Comparison of ENCODE assay signal across 19 cellular contexts in the genomic region with DNA sequence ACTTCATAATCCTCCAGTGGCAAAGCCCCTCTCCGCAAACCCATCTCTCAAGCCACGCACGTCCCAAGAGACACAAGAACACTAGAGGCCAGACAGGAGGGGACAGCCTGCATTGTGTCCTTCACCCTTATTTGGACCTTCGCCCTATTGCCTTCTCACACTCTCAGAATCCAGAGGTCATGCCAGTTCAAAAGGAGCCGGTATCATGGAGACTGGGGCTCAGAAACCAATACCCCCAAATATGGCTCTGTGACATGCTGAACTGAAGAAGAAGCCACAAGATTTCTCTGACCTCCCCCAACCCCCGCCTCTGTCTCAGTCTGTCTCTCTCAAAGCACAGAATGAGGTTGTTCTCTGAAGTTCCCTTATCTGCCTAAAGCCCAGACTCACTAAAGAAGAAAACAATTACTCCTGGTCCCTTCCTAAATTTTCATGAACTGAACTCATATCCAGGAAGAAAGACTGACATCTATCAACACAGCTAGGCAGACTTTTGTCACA. TPM values are rescaled to one million over a fixed set of nuclear protein-coding genes. Genes with fewer than 3 reads are reported as not detected.
DNase-seq lines count a peak whose midpoint lies in the region; ATAC-seq, FAIRE-seq and TF ChIP-seq lines count a peak whose summit lies in the region.
"Had no signal": no experiment of that assay in that cellular context is flagged by ENCODE, and none has a peak within 500 bp of the region (broad histone marks: within the 10 kb centered on the region; RNA-seq: fewer than 3 reads in every experiment).

No MANE protein-coding gene starts in this region.

- no peak overlapping the region for H3K4me3 ChIP-seq in pancreas
- H3K4me3 ChIP-seq: cardiac muscle cell, PC-9, thyroid gland had no signal

- intact Hi-C loops in pancreas (cut with DNase I): no loop called here

- no peak for FAIRE-seq in pancreas (lab: Jason Lieb, UNC)

- H3K36me3 ChIP-seq in pancreas: no peaks in the 10 kb centered on the region
- H3K36me3 ChIP-seq: cardiac muscle cell, thyroid gland had no signal

- no peak overlapping the region for H3K27ac ChIP-seq in pancreas
- H3K27ac ChIP-seq: cardiac muscle cell, PC-9, thyroid gland, VCaP had no signal

- H3K27ac Mint-ChIP-seq in activated T-cell treated with anti-CD3 and anti-CD28 coated beads, Interleukin-2, amount 50 U/mL, for 24 hours: peak overlapping the region; percentile 0
- H3K27ac Mint-ChIP-seq in activated naive CD8-positive, alpha-beta T cell: peak overlapping the region; percentile 99
- H3K27ac Mint-ChIP-seq in stimulated activated effector memory CD8-positive, alpha-beta T cell treated with anti-CD3 and anti-CD28 coated beads, Interleukin-12 subunit alpha, Interleukin-12 subunit beta, amount 100 ng/mL, for 72 hours: peak overlapping the region; percentile 58

- no peaks in the 10 kb centered on the region for H3K4me1 ChIP-seq in pancreas
- H3K4me1 ChIP-seq: thyroid gland had no signal

- no peak for TF ChIP-seq CTCF in pancreas (IDR thresholded peaks at IDR 0.05)

- H3K9me3 ChIP-seq in pancreas: no peaks in the 10 kb centered on the region
- H3K9me3 ChIP-seq: thyroid gland had no signal

- WGBS in pancreas, 2 donors: 77 to 83% methylated on average over 6 of the region's 6 CpGs

- no peaks in the 10 kb centered on the region for H3K36me3 Mint-ChIP-seq in activated T-cell treated with anti-CD3 and anti-CD28 coated beads, Interleukin-2, amount 50 U/mL, for 24 hours (ENCODE audit: low read depth)
- no peaks in the 10 kb centered on the region for H3K36me3 Mint-ChIP-seq in activated naive CD8-positive, alpha-beta T cell
- peaks cover 29% of the 10 kb centered on the region for H3K36me3 Mint-ChIP-seq in stimulated activated effector memory CD8-positive, alpha-beta T cell treated with anti-CD3 and anti-CD28 coated beads, Interleukin-12 subunit alpha, Interleukin-12 subunit beta, amount 100 ng/mL, for 72 hours

- ATAC-seq in HG02870 (IDR thresholded peaks at IDR 0.05; ENCODE audit: unreplicated experiment) (peak; percentile 31), pancreas (no peak)
- ATAC-seq in stimulated activated effector memory CD8-positive, alpha-beta T cell treated with anti-CD3 and anti-CD28 coated beads, Interleukin-12 subunit alpha, Interleukin-12 subunit beta, amount 100 ng/mL, for 72 hours: no peak
- ATAC-seq: naive thymus-derived CD4-positive, alpha-beta T cell had no signal

- H3K4me1 Mint-ChIP-seq in activated T-cell treated with anti-CD3 and anti-CD28 coated beads, Interleukin-2, amount 50 U/mL, for 24 hours (ENCODE audit: low read depth): peaks cover 79% of the 10 kb centered on the region
- H3K4me1 Mint-ChIP-seq in activated naive CD8-positive, alpha-beta T cell (ENCODE audit: low read depth): peaks cover 71% of the 10 kb centered on the region
- peaks cover 68% of the 10 kb centered on the region for H3K4me1 Mint-ChIP-seq in stimulated activated effector memory CD8-positive, alpha-beta T cell treated with anti-CD3 and anti-CD28 coated beads, Interleukin-12 subunit alpha, Interleukin-12 subunit beta, amount 100 ng/mL, for 72 hours

- H3K27me3 Mint-ChIP-seq in activated T-cell treated with anti-CD3 and anti-CD28 coated beads, Interleukin-2, amount 50 U/mL, for 24 hours: peaks cover 10% of the 10 kb centered on the region
- no peaks in the 10 kb centered on the region for H3K27me3 Mint-ChIP-seq in activated naive CD8-positive, alpha-beta T cell

- no peak for DNase-seq in activated T-cell treated with anti-CD3 and anti-CD28 coated beads, Interleukin-2, amount 50 U/mL, for 24 hours
- no peak for DNase-seq in activated T-cell treated with anti-CD3 and anti-CD28 coated beads, Interleukin-2, amount 50 U/mL, for 48 hours
- no peak for DNase-seq in stimulated activated effector memory CD8-positive, alpha-beta T cell treated with anti-CD3 and anti-CD28 coated beads, Interleukin-12 subunit alpha, Interleukin-12 subunit beta, amount 100 ng/mL, for 72 hours (ENCODE audit: low spot score in 2 of 2)
- DNase-seq in pancreas: no peak
- no peak for DNase-seq in NCI-H1417 treated with DMSO at 0.1 percent for 48 hours (lab: John Stamatoyannopoulos, UW)
- no peak for DNase-seq in NCI-H2227 treated with DMSO at 0.1 percent for 48 hours (lab: John Stamatoyannopoulos, UW)
- DNase-seq: Calu3; Karpas-422; naive thymus-derived CD4-positive, alpha-beta T cell; NCI-H1694; NCI-H510A treated with DMSO at 0.1 percent for 48 hours; PC-9; thyroid gland had no signal

- no peak overlapping the region for H3K4me3 Mint-ChIP-seq in activated T-cell treated with anti-CD3 and anti-CD28 coated beads, Interleukin-2, amount 50 U/mL, for 24 hours
- no peak overlapping the region for H3K4me3 Mint-ChIP-seq in activated naive CD8-positive, alpha-beta T cell
- H3K4me3 Mint-ChIP-seq in stimulated activated effector memory CD8-positive, alpha-beta T cell treated with anti-CD3 and anti-CD28 coated beads, Interleukin-12 subunit alpha, Interleukin-12 subunit beta, amount 100 ng/mL, for 72 hours: peak overlapping the region; percentile 28
- H3K4me3 Mint-ChIP-seq: naive thymus-derived CD4-positive, alpha-beta T cell had no signal

- H3K9me3 Mint-ChIP-seq in activated T-cell treated with anti-CD3 and anti-CD28 coated beads, Interleukin-2, amount 50 U/mL, for 24 hours: peaks cover 2% of the 10 kb centered on the region
- peaks cover 3% of the 10 kb centered on the region for H3K9me3 Mint-ChIP-seq in activated naive CD8-positive, alpha-beta T cell (ENCODE audit: low read depth)
- H3K9me3 Mint-ChIP-seq in stimulated activated effector memory CD8-positive, alpha-beta T cell treated with anti-CD3 and anti-CD28 coated beads, Interleukin-12 subunit alpha, Interleukin-12 subunit beta, amount 100 ng/mL, for 72 hours: no peaks in the 10 kb centered on the region

- H3K27me3 ChIP-seq in pancreas: no peaks in the 10 kb centered on the region
- H3K27me3 ChIP-seq: cardiac muscle cell had no signal

RNA-seq across cellular contexts. Expression of a gene that starts 19.2 kb away (rescaled TPM):
- total RNA-seq in pancreas: not detected
- polyA plus RNA-seq in pancreas: not detected
- total RNA-seq: A673; Calu3; cardiac muscle cell; liver; naive thymus-derived CD4-positive, alpha-beta T cell; PC-9 had no signal
- polyA plus RNA-seq: cardiac muscle cell; liver; naive thymus-derived CD4-positive, alpha-beta T cell had no signal

RNA-seq across cellular contexts. Expression of a gene that starts 51.7 kb away (rescaled TPM):
- under 1 TPM in 4 of 6 donors, not detected in 2; 0.03 to 0.12 (median 0.06) TPM for total RNA-seq in pancreas
- polyA plus RNA-seq in pancreas: under 1 TPM in 1 of 2 donors, not detected in 1; 0.02 TPM
- total RNA-seq: Calu3, cardiac muscle cell, PC-9 had no signal
- polyA plus RNA-seq: cardiac muscle cell had no signal

Comparison
In these comparisons a context has a peak if more than half of its experiments do, and no peak if none do; other contexts are left out.
1. H3K27ac Mint-ChIP-seq: peak in every context shown above with its lines; median percentile 99 in activated naive CD8-positive, alpha-beta T cell; 58 in stimulated activated effector memory CD8-positive, alpha-beta T cell treated with anti-CD3 and anti-CD28 coated beads, Interleukin-12 subunit alpha, Interleukin-12 subunit beta, amount 100 ng/mL, for 72 hours; 0 in activated T-cell treated with anti-CD3 and anti-CD28 coated beads, Interleukin-2, amount 50 U/mL, for 24 hours.